In the genomic region with DNA sequence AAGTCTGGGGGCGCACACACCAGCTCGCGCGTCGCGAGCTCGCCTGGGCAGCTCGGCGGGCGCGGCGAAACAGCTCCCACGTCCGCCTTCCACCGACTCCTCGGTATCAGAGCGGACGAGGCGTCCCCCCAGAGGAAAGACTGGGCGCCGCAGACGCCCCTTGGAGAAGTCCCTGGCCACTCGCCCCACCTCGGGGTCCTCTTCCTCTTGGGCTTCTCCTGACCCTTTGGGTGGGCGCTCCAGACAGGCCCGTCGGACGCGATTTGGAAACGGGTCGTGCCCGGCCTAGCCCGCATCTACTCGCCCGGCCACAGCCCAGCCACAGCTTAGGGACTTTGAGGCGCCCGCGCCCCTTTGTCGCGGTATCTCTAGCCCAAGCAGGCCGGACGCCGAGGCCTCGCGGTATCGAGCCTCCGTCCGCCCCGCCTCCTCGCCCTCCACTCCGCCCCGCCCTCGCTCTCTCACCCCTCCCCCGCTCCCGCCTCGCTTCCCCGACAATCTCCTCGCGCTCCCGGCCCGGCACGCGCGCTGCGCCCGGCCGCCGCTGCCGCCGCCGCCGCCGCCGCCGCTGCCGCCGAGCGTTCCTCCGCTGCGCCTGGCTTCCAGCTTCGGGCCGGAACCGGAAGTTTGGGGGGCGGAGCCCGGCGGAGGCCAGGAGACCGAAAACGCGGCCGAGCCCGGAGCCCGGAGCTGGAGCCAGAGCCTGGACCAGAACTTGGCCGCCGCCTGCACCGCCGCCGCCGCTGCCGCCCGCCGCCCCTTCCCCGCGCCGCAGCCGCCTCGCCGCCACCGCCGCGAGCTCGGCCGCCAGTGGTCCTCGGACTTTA, we compare ENCODE assay signal across 8 cellular contexts. TPM values are rescaled to one million over a fixed set of nuclear protein-coding genes. Genes with fewer than 3 reads are reported as not detected.
DNase-seq lines count a peak whose midpoint lies in the region; ATAC-seq and TF ChIP-seq lines count a peak whose summit lies in the region.

No MANE protein-coding gene starts in this region.

- H3K4me3 ChIP-seq in body of pancreas (peak overlapping the region; percentile 78 to 92), iPS DF 6.9 (ENCODE audit: low read length) (peak overlapping the region; percentile 44; the same call in 1 of the 2 replicates)

- TF ChIP-seq CTCF in body of pancreas (IDR thresholded peaks at IDR 0.05) = peak in 5 of 7 experiments; percentile 12 to 39 (median 35)

- H3K9me3 ChIP-seq in body of pancreas (no peaks in the 10 kb centered on the region), iPS DF 6.9 (ENCODE audit: control insufficient read depth, insufficient read depth, low read length) (no peaks in the 10 kb centered on the region)

- ATAC-seq in GM18519 (IDR thresholded peaks at IDR 0.05; ENCODE audit: low FRiP score, unreplicated experiment) (peak; percentile 72), HG02981 (IDR thresholded peaks at IDR 0.05; ENCODE audit: unreplicated experiment) (peak; percentile 84), body of pancreas (peak; percentile 92), sciatic nerve (peak; percentile 98)

- TF ChIP-seq POLR2A in body of pancreas (IDR thresholded peaks at IDR 0.05) = peak; percentile 59 to 84 (median 82)

- peaks cover 30% of the 10 kb centered on the region for H3K4me1 ChIP-seq in body of pancreas
- 0 out of 2 replicates have a peak, but pooled peaks cover 1% of the 10 kb centered on the region for H3K4me1 ChIP-seq in iPS DF 6.9 (ENCODE audit: control insufficient read depth, insufficient read depth, low read length)

- H3K27ac ChIP-seq in body of pancreas (peak overlapping the region; percentile 86 to 99 (median 96)), iPS DF 6.9 (ENCODE audit: low read length) (no peak overlapping the region)

- no peaks in the 10 kb centered on the region for H3K27me3 ChIP-seq in body of pancreas
- no peaks in the 10 kb centered on the region for H3K27me3 ChIP-seq in iPS DF 6.9 (ENCODE audit: control insufficient read depth, insufficient read depth, low read length)

- intact Hi-C loops in body of pancreas (cut with DNase I) (no loop called here), sciatic nerve (cut with DNase I) (loop anchor here (10.0 kb wide), 1 partner anchor 61 kb away; no protein-coding TSS in a partner anchor)

- peak; percentile 93 for DNase-seq in NCI-H2029 (lab: John Stamatoyannopoulos, UW)
- DNase-seq in UCSD-AML1 (lab: John Stamatoyannopoulos, UW; ENCODE audit: unreplicated experiment) = peak; percentile 82
- DNase-seq in body of pancreas = peak; percentile 92 to 94 (median 94)
- DNase-seq in iPS DF 6.9 (ENCODE audit: low read depth, low spot score) = peak; percentile 54
- peak; percentile 94 for DNase-seq in sciatic nerve (ENCODE audit: low spot score)
- no peak for DNase-seq in AML-193 (lab: John Stamatoyannopoulos, UW)

- H3K36me3 ChIP-seq in body of pancreas (replicated peaks in 1 of 2; ENCODE audit: insufficient read depth in 1 of 2, low read depth in 2 of 2) (no peaks in the 10 kb centered on the region), iPS DF 6.9 (ENCODE audit: control insufficient read depth, insufficient read depth, low read length) (no peaks in the 10 kb centered on the region)

- WGBS in body of pancreas, 2 donors = 0% methylated on average over 36 to 106 of the region's 113 CpGs
- no CpG with 5 or more reads among the region's 113 CpGs for WGBS in iPS DF 6.9 (ENCODE audit: insufficient coverage, insufficient read length)

RNA-seq across cellular contexts. Expression of a gene that starts 0.8 kb away (rescaled TPM):
- 10 to 100 TPM in 1 of 2 donors, 1 to 10 TPM in 1; 5.6 to 25.9 TPM for total RNA-seq in body of pancreas
- 33.9 TPM for total RNA-seq in sciatic nerve

Comparison
In these comparisons a context has a peak if more than half of its experiments do, and no peak if none do; other contexts are left out.
1. DNase-seq: peak in NCI-H2029 (single experiment), UCSD-AML1 (single experiment), body of pancreas (4 of 4), iPS DF 6.9 (single experiment) and sciatic nerve (single experiment); none in AML-193 (0 of 2).
2. Peak in every context shown above with its lines, with median percentiles within 50 percentile points of each other: ATAC-seq.